In genomic region chr20:23636182-23636907, GRCh38 we compare ENCODE assay signal across 1 cellular context.
A peak's percentile ranks its signal among the peaks of the same experiment; 100 is the strongest.
TF ChIP-seq lines count a peak whose summit lies in the region.

No MANE protein-coding gene starts in this region.

TF ChIP-seq in HepG2, 621 proteins besides CTCF, POLR2A, EP300 and RAD21 (continued from another document and continues in another):
- TF ChIP-seq, protein P1, sequence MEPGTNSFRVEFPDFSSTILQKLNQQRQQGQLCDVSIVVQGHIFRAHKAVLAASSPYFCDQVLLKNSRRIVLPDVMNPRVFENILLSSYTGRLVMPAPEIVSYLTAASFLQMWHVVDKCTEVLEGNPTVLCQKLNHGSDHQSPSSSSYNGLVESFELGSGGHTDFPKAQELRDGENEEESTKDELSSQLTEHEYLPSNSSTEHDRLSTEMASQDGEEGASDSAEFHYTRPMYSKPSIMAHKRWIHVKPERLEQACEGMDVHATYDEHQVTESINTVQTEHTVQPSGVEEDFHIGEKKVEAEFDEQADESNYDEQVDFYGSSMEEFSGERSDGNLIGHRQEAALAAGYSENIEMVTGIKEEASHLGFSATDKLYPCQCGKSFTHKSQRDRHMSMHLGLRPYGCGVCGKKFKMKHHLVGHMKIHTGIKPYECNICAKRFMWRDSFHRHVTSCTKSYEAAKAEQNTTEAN (CRISPR knock-in tag; conservative IDR thresholded peaks at IDR 0.05): no peak
- TF ChIP-seq ZBTB38 (CRISPR knock-in tag; IDR thresholded peaks at IDR 0.05) (peak; percentile 32; the same call in 1 of the 2 replicates), ZBTB40 (IDR thresholded peaks at IDR 0.05) (no peak), ZBTB40 (CRISPR knock-in tag; IDR thresholded peaks at IDR 0.05) (peak; percentile 36; the same call in 1 of the 2 replicates), BRCA1 (CRISPR knock-in tag; IDR thresholded peaks at IDR 0.05) (no peak), NRL (CRISPR knock-in tag; IDR thresholded peaks at IDR 0.05; ENCODE audit: borderline replicate concordance) (peak; percentile 79; the same call in 1 of the 2 replicates), CHCHD3 (CRISPR knock-in tag; IDR thresholded peaks at IDR 0.05) (no peak), HNRNPL (IDR thresholded peaks at IDR 0.05; ENCODE audit: low read depth, low read length) (peak; percentile 54; the same call in 1 of the 2 replicates), ZBTB25 (CRISPR knock-in tag; IDR thresholded peaks at IDR 0.05) (no peak), ZNF792 (CRISPR knock-in tag; IDR thresholded peaks at IDR 0.05) (no peak), POGK (CRISPR knock-in tag; conservative IDR thresholded peaks at IDR 0.05) (no peak), HOXA9 (CRISPR knock-in tag; IDR thresholded peaks at IDR 0.05; ENCODE audit: borderline replicate concordance) (no peak), SP4 (CRISPR knock-in tag; IDR thresholded peaks at IDR 0.05) (peak; percentile 46; the same call in 1 of the 2 replicates), ESRRA (CRISPR knock-in tag; IDR thresholded peaks at IDR 0.05; ENCODE audit: low read depth) (no peak; the same call in 1 of the 2 replicates), HDAC1 (CRISPR knock-in tag; IDR thresholded peaks at IDR 0.05) (peak; percentile 64; the same call in 1 of the 2 replicates), RBAK (CRISPR knock-in tag; IDR thresholded peaks at IDR 0.05) (no peak), NFIC (IDR thresholded peaks at IDR 0.05; ENCODE audit: low read length) (no peak), LCORL (IDR thresholded peaks at IDR 0.05) (no peak), LCORL (CRISPR knock-in tag; IDR thresholded peaks at IDR 0.05) (no peak), THYN1 (CRISPR knock-in tag; IDR thresholded peaks at IDR 0.05; ENCODE audit: borderline replicate concordance, low read depth) (no peak), TARDBP (CRISPR knock-in tag; IDR thresholded peaks at IDR 0.05) (peak; percentile 82; the same call in 1 of the 2 replicates), ZC3H4 (CRISPR knock-in tag; IDR thresholded peaks at IDR 0.05; ENCODE audit: borderline replicate concordance) (peak; percentile 93), MXD1 (CRISPR knock-in tag; IDR thresholded peaks at IDR 0.05) (no peak), KDM4B (CRISPR knock-in tag; IDR thresholded peaks at IDR 0.05) (no peak; the same call in 1 of the 2 replicates), PAXIP1 (CRISPR knock-in tag; conservative IDR thresholded peaks at IDR 0.05) (no peak), NR2F1 (CRISPR knock-in tag; IDR thresholded peaks at IDR 0.05) (no peak), XBP1 (CRISPR knock-in tag; IDR thresholded peaks at IDR 0.05) (no peak), ZNF333 (CRISPR knock-in tag; IDR thresholded peaks at IDR 0.05; ENCODE audit: borderline replicate concordance) (no peak), ZNF790 (CRISPR knock-in tag; IDR thresholded peaks at IDR 0.05; ENCODE audit: borderline replicate concordance) (no peak; the same call in 1 of the 2 replicates), NONO (IDR thresholded peaks at IDR 0.05) (no peak), NONO (CRISPR knock-in tag; conservative IDR thresholded peaks at IDR 0.05) (0 out of 2 replicates have a peak, but pooled peaks have one; percentile 45), ZFY (CRISPR knock-in tag; IDR thresholded peaks at IDR 0.05) (peak; percentile 39; the same call in 1 of the 2 replicates), MYNN (CRISPR knock-in tag; IDR thresholded peaks at IDR 0.05; ENCODE audit: low read depth) (no peak), ZNF788 (CRISPR knock-in tag; IDR thresholded peaks at IDR 0.05; ENCODE audit: borderline replicate concordance) (no peak), PITX1 (CRISPR knock-in tag; IDR thresholded peaks at IDR 0.05) (peak; percentile 48; the same call in 1 of the 2 replicates), DR1 (CRISPR knock-in tag; IDR thresholded peaks at IDR 0.05) (no peak), ZMYM2 (CRISPR knock-in tag; IDR thresholded peaks at IDR 0.05) (no peak), ELF4 (CRISPR knock-in tag; IDR thresholded peaks at IDR 0.05; ENCODE audit: borderline replicate concordance) (no peak), CHD2 (IDR thresholded peaks at IDR 0.05; ENCODE audit: low read depth, low read length) (no peak), SRF (IDR thresholded peaks at IDR 0.05; ENCODE audit: low read depth, low read length) (no peak), ZNF441 (CRISPR knock-in tag; IDR thresholded peaks at IDR 0.05; ENCODE audit: borderline replicate concordance) (peak; percentile 21; the same call in 1 of the 2 replicates), REXO4 (CRISPR knock-in tag; IDR thresholded peaks at IDR 0.05; ENCODE audit: borderline replicate concordance) (0 out of 2 replicates have a peak, but pooled peaks have one; percentile 42), RARG (CRISPR knock-in tag; IDR thresholded peaks at IDR 0.05; ENCODE audit: low read depth) (no peak)
- TF ChIP-seq, protein P2, sequence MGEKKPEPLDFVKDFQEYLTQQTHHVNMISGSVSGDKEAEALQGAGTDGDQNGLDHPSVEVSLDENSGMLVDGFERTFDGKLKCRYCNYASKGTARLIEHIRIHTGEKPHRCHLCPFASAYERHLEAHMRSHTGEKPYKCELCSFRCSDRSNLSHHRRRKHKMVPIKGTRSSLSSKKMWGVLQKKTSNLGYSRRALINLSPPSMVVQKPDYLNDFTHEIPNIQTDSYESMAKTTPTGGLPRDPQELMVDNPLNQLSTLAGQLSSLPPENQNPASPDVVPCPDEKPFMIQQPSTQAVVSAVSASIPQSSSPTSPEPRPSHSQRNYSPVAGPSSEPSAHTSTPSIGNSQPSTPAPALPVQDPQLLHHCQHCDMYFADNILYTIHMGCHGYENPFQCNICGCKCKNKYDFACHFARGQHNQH (CRISPR knock-in tag; IDR thresholded peaks at IDR 0.05): no peak
- TF ChIP-seq, protein P3, sequence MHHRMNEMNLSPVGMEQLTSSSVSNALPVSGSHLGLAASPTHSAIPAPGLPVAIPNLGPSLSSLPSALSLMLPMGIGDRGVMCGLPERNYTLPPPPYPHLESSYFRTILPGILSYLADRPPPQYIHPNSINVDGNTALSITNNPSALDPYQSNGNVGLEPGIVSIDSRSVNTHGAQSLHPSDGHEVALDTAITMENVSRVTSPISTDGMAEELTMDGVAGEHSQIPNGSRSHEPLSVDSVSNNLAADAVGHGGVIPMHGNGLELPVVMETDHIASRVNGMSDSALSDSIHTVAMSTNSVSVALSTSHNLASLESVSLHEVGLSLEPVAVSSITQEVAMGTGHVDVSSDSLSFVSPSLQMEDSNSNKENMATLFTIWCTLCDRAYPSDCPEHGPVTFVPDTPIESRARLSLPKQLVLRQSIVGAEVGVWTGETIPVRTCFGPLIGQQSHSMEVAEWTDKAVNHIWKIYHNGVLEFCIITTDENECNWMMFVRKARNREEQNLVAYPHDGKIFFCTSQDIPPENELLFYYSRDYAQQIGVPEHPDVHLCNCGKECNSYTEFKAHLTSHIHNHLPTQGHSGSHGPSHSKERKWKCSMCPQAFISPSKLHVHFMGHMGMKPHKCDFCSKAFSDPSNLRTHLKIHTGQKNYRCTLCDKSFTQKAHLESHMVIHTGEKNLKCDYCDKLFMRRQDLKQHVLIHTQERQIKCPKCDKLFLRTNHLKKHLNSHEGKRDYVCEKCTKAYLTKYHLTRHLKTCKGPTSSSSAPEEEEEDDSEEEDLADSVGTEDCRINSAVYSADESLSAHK (CRISPR knock-in tag; IDR thresholded peaks at IDR 0.05; ENCODE audit: borderline replicate concordance): peak; percentile 36; the same call in 1 of the 2 replicates
